In the genomic region with DNA sequence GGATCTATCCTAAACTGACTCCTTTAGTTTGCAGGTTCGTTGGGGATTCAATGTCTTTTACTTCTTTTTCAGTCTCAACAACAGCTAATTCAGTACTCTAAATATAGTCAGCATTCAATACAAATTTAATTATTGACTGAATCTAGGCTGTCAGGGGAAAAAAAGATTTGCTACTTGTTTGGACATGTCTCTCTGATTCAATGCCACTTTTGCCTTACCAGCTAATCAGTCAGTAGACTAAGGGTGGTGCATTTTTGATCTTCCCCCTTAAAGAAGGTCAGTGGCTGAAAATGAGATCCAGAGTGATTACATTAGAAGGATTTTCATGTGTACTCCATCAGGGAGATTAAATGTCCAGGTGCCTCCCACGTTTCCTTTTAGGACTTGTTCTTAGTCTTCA, we compare ENCODE assay signal across 18 cellular contexts.
"Had no signal": no experiment of that assay in that cellular context is flagged by ENCODE, and none has a peak within 500 bp of the region (broad histone marks: within the 10 kb centered on the region; RNA-seq: fewer than 3 reads in every experiment).

No MANE protein-coding gene starts in this region.

- H3K9me3 Mint-ChIP-seq: naive thymus-derived CD4-positive, alpha-beta T cell; nephron progenitor cell; stimulated activated memory B cell treated with anti-CD40 and anti-IgM and Interleukin-4, amounts not matched to agents 10 μg/mL and 1 μg/mL and 100 μg/mL, for 72 hours; stimulated activated naive CD8-positive, alpha-beta T cell treated with anti-CD3 and anti-CD28 coated beads, Interleukin-15, Interleukin-2, amounts not matched to agents 100 ng/mL and 50 ng/mL, for 24 hours had no signal

- H3K36me3 Mint-ChIP-seq: naive thymus-derived CD4-positive, alpha-beta T cell; stimulated activated memory B cell treated with anti-CD40 and anti-IgM and Interleukin-4, amounts not matched to agents 10 μg/mL and 1 μg/mL and 100 μg/mL, for 72 hours had no signal

- H3K4me3 Mint-ChIP-seq: naive thymus-derived CD4-positive, alpha-beta T cell; nephron progenitor cell; stimulated activated memory B cell treated with anti-CD40 and anti-IgM and Interleukin-4, amounts not matched to agents 10 μg/mL and 1 μg/mL and 100 μg/mL, for 72 hours; stimulated activated naive CD8-positive, alpha-beta T cell treated with anti-CD3 and anti-CD28 coated beads, Interleukin-15, Interleukin-2, amounts not matched to agents 100 ng/mL and 50 ng/mL, for 24 hours had no signal

- H3K27ac ChIP-seq: coronary artery, gastrocnemius medialis, spleen, tibial artery, upper lobe of left lung, uterus had no signal

- H3K4me3 ChIP-seq: coronary artery, gastrocnemius medialis, lung, spleen, tibial artery, upper lobe of left lung, uterus had no signal

- H3K27me3 ChIP-seq: spleen, tibial artery, upper lobe of left lung, uterus had no signal

- H3K9me3 ChIP-seq: gastrocnemius medialis, spleen, tibial artery, upper lobe of left lung, uterus had no signal

- DNase-seq: effector CD4-positive, alpha-beta T cell; gastrocnemius medialis; left colon; left ventricle myocardium superior; mesendoderm; naive thymus-derived CD4-positive, alpha-beta T cell; nephron progenitor cell; spleen; stimulated activated CD4-positive, alpha-beta T cell treated with anti-CD3 and anti-CD28 coated beads, Interleukin-15, amount 100 ng/mL, for 24 hours; stimulated activated CD4-positive, alpha-beta T cell treated with anti-CD3 and anti-CD28 coated beads, Interleukin-1b, Interleukin-23, amount 100 ng/mL, for 48 hours; stimulated activated CD4-positive, alpha-beta T cell treated with anti-CD3 and anti-CD28 coated beads, Interleukin-4, amount 100 ng/mL, for 24 hours; tibial artery; upper lobe of left lung; uterus had no signal

- H3K4me1 ChIP-seq: gastrocnemius medialis, tibial artery, upper lobe of left lung, uterus had no signal

- H3K27ac Mint-ChIP-seq: naive thymus-derived CD4-positive, alpha-beta T cell; nephron progenitor cell; stimulated activated memory B cell treated with anti-CD40 and anti-IgM and Interleukin-4, amounts not matched to agents 10 μg/mL and 1 μg/mL and 100 μg/mL, for 72 hours; stimulated activated naive CD8-positive, alpha-beta T cell treated with anti-CD3 and anti-CD28 coated beads, Interleukin-15, Interleukin-2, amounts not matched to agents 100 ng/mL and 50 ng/mL, for 24 hours had no signal

- H3K36me3 ChIP-seq: gastrocnemius medialis, spleen, tibial artery, upper lobe of left lung, uterus had no signal
